In genomic region chr17:40416671-40417070, GRCh38 we compare ENCODE assay signal across 9 cellular contexts. TPM values are rescaled to one million over a fixed set of nuclear protein-coding genes. Genes with fewer than 3 reads are reported as not detected.
DNase-seq lines count a peak whose midpoint lies in the region; ATAC-seq, FAIRE-seq and TF ChIP-seq lines count a peak whose summit lies in the region.
"Had no signal": no experiment of that assay in that cellular context is flagged by ENCODE, and none has a peak within 500 bp of the region (broad histone marks: within the 10 kb centered on the region; RNA-seq: fewer than 3 reads in every experiment).

No MANE protein-coding gene starts in this region.

- peak overlapping the region in 2 of 3 donors; percentile 95 for H3K27ac Mint-ChIP-seq in CD4-positive, CD25-positive, alpha-beta regulatory T cell
- peak overlapping the region in 1 of 3 donors; percentile 72 for H3K27ac Mint-ChIP-seq in IgD-negative memory B cell

- RAD21 ChIA-PET in GM12878 (lab: Charles Lee; ENCODE audit: unreplicated experiment): interaction anchor here (0.6 to 4.8 kb wide), 6 partner anchors 50 to 199 kb away, joined by 3 to 88 read pairs (median 6); no protein-coding TSS in a partner anchor

- H3K36me3 Mint-ChIP-seq in CD4-positive, CD25-positive, alpha-beta regulatory T cell: no peaks in the 10 kb centered on the region
- H3K36me3 Mint-ChIP-seq in IgD-negative memory B cell: no peaks in the 10 kb centered on the region

- H3K36me3 ChIP-seq in CD4-positive, CD25-positive, alpha-beta regulatory T cell (ENCODE audit: control insufficient read depth, insufficient read depth, low read length): no peaks in the 10 kb centered on the region
- H3K36me3 ChIP-seq in GM12878 (ENCODE audit: control insufficient read depth in 2 of 2, insufficient read depth in 2 of 2, low read length in 1 of 2) (peaks cover 0 to 3% of the 10 kb centered on the region in 2 experiments; a peak in 1 of 4 replicates), mesodermal cell (ENCODE audit: control insufficient read depth, insufficient read depth, low read length) (peaks cover 40% of the 10 kb centered on the region), upper lobe of left lung (no peaks in the 10 kb centered on the region)

- no TSS peak for BruUV-seq in GM12878 (replicated peaks; lab: Mats Ljungman, UMichigan)

- H3K4me3 ChIP-seq in CD4-positive, CD25-positive, alpha-beta regulatory T cell (ENCODE audit: low read depth, low read length): peak overlapping the region; percentile 99
- H3K4me3 ChIP-seq in GM12878: peak overlapping the region; percentile 94
- H3K4me3 ChIP-seq in mesodermal cell (ENCODE audit: extremely low read depth, insufficient read depth, low read length, poor library complexity, severe bottlenecking): peak overlapping the region; percentile 93
- H3K4me3 ChIP-seq in upper lobe of left lung: peak overlapping the region in 2 of 4 donors; percentile 76 to 87

- H3K4me3 Mint-ChIP-seq in CD4-positive, CD25-positive, alpha-beta regulatory T cell: peak overlapping the region; percentile 87 to 97 (median 92)
- peak overlapping the region; percentile 83 to 98 (median 94) for H3K4me3 Mint-ChIP-seq in IgD-negative memory B cell

- no peaks in the 10 kb centered on the region for H4K20me1 ChIP-seq in GM12878 (ENCODE audit: control insufficient read depth, insufficient read depth)

- peak overlapping the region; percentile 69 for H3K4me2 ChIP-seq in GM12878 (ENCODE audit: control insufficient read depth, insufficient read depth)

- H3K9me3 ChIP-seq in CD4-positive, CD25-positive, alpha-beta regulatory T cell (ENCODE audit: control insufficient read depth in 2 of 2, low read length in 2 of 2): no peaks in the 10 kb centered on the region
- H3K9me3 ChIP-seq in GM12878 (replicated peaks; ENCODE audit: control insufficient read depth, insufficient read depth, low read length) (no peaks in the 10 kb centered on the region), mesodermal cell (ENCODE audit: control insufficient read depth, low read length) (no peaks in the 10 kb centered on the region), upper lobe of left lung (no peaks in the 10 kb centered on the region)

- no peak for TF ChIP-seq RAD21 in GM12878 (IDR thresholded peaks at IDR 0.05; ENCODE audit: insufficient read depth, low read depth, low read length)

- H3K27me3 ChIP-seq in CD4-positive, CD25-positive, alpha-beta regulatory T cell (ENCODE audit: control insufficient read depth, insufficient read depth, low read length): no peaks in the 10 kb centered on the region
- H3K27me3 ChIP-seq in GM12878 (replicated peaks in 1 of 2; ENCODE audit: control insufficient read depth in 2 of 2, insufficient read depth in 2 of 2, low read length in 1 of 2) (no peaks in the 10 kb centered on the region), upper lobe of left lung (no peaks in the 10 kb centered on the region)

- peaks cover 30% of the 10 kb centered on the region for H3K79me2 ChIP-seq in GM12878 (ENCODE audit: control insufficient read depth, insufficient read depth, low read length)

- intact Hi-C loops in GM12878 (cut with micrococcal nuclease; ENCODE audit: unreplicated experiment): loop anchor here (10.0 kb wide), 1 partner anchor 102 kb away; no protein-coding TSS in a partner anchor

- TF ChIP-seq CTCF in GM12878 (IDR thresholded peaks at IDR 0.05 in 2 of 3, conservative IDR thresholded peaks at IDR 0.05 in 1 of 3; ENCODE audit: control insufficient read depth in 2 of 3, extremely low read depth in 1 of 3, insufficient read depth in 1 of 3, low read depth in 3 of 3, low read length in 3 of 3) (no peak), upper lobe of left lung (IDR thresholded peaks at IDR 0.05) (no peak)

- in situ Hi-C loops in GM12878 (cut with MboI): no loop called here

- TF ChIP-seq EP300 in GM12878 (IDR thresholded peaks at IDR 0.05; ENCODE audit: borderline replicate concordance in 1 of 2, control insufficient read depth in 1 of 2, low read depth in 2 of 2, low read length in 2 of 2): no peak
- no peak for TF ChIP-seq EP300 in upper lobe of left lung (IDR thresholded peaks at IDR 0.05)

- peaks cover 16 to 37% (median 28%) of the 10 kb centered on the region in 4 donors for H3K4me1 Mint-ChIP-seq in CD4-positive, CD25-positive, alpha-beta regulatory T cell
- peaks cover 13 to 18% (median 14%) of the 10 kb centered on the region in 3 donors for H3K4me1 Mint-ChIP-seq in IgD-negative memory B cell

- CTCF ChIA-PET in GM12878 (lab: Yijun Ruan, JAX): interaction anchor here (0.8 to 5.5 kb wide), 26 partner anchors 7 to 199 kb away, joined by 3 to 86 read pairs (median 6); partner anchors contain the start of genes IGFBP4 and RARA

- WGBS in GM12878 (ENCODE audit: insufficient coverage, insufficient replicate concordance, low lambda C conversion rate, missing lambda C conversion rate): 11% methylated on average over 3 of the region's 3 CpGs
- WGBS in mesodermal cell (ENCODE audit: insufficient coverage in 2 of 2), 2 experiments: 14% methylated on average over 2 of the region's 3 CpGs; no CpG with 5 or more reads in 1 of the 2 experiments
- 39 to 40% methylated on average over 3 of the region's 3 CpGs for WGBS in upper lobe of left lung, 2 donors

- POLR2A ChIA-PET in GM12878 (lab: Charles Lee): interaction anchor here (0.9 to 3.8 kb wide), 5 partner anchors 79 to 147 kb away, joined by 3 to 21 read pairs (median 6); no protein-coding TSS in a partner anchor

- no peak for ATAC-seq in CD4-positive, CD25-positive, alpha-beta regulatory T cell (ENCODE audit: low read depth in 2 of 2)
- ATAC-seq in GM12878 (no peak), upper lobe of left lung (ENCODE audit: low FRiP score in 2 of 2) (no peak)

- TF ChIP-seq POLR2A in GM12878 (IDR thresholded peaks at IDR 0.05; ENCODE audit: low read depth, low read length) (no peak), upper lobe of left lung (IDR thresholded peaks at IDR 0.05) (no peak)

- no peak for DNase-seq in CD4-positive, CD25-positive, alpha-beta regulatory T cell
- DNase-seq in GM12878 (ENCODE audit: low read depth, low spot score): no peak
- no peak for DNase-seq in stimulated activated CD4-positive, alpha-beta T cell treated with anti-CD3 and anti-CD28 coated beads, Interleukin-4, amount 100 ng/mL, for 24 hours
- DNase-seq in cerebellum (ENCODE audit: low spot score): no peak
- DNase-seq in NCI-H2081 (lab: John Stamatoyannopoulos, UW): no peak
- DNase-seq in upper lobe of left lung: no peak
- DNase-seq: NCI-H2081 treated with DMSO at 0.1 percent for 48 hours had no signal

- SMC1A ChIA-PET in GM12878 (lab: Charles Lee; ENCODE audit: uncharacterized antibody, unreplicated experiment): interaction anchor here (0.6 to 10.1 kb wide), 15 partner anchors 10 to 1244 kb away, joined by 3 to 106 read pairs (median 4); no protein-coding TSS in a partner anchor

- peaks cover 29% of the 10 kb centered on the region for H3K4me1 ChIP-seq in CD4-positive, CD25-positive, alpha-beta regulatory T cell (ENCODE audit: control insufficient read depth, insufficient read depth, low read length, poor library complexity, severe bottlenecking)
- H3K4me1 ChIP-seq in GM12878 (ENCODE audit: control insufficient read depth, insufficient read depth, low read length) (no peaks in the 10 kb centered on the region; the same call in 1 of the 2 replicates), mesodermal cell (ENCODE audit: control insufficient read depth, insufficient read depth, low read length, poor library complexity, severe bottlenecking) (no peaks in the 10 kb centered on the region), upper lobe of left lung (peaks cover 14 to 39% (median 24%) of the 10 kb centered on the region in 4 donors)

- no peak overlapping the region for H2AFZ ChIP-seq in GM12878 (ENCODE audit: control insufficient read depth, low read depth, low read length)

- H3K9me3 Mint-ChIP-seq in CD4-positive, CD25-positive, alpha-beta regulatory T cell: no peaks in the 10 kb centered on the region
- H3K9me3 Mint-ChIP-seq in IgD-negative memory B cell: no peaks in the 10 kb centered on the region

- peak overlapping the region; percentile 79 for H3K9ac ChIP-seq in GM12878 (ENCODE audit: control insufficient read depth, insufficient read depth, low read length)

- peak overlapping the region; percentile 6 for H3K27ac ChIP-seq in CD4-positive, CD25-positive, alpha-beta regulatory T cell (ENCODE audit: insufficient read depth, low read length, poor library complexity, severe bottlenecking)
- H3K27ac ChIP-seq in GM12878 (ENCODE audit: control insufficient read depth, insufficient read depth): peak overlapping the region; percentile 62; the same call in 1 of the 2 replicates
- H3K27ac ChIP-seq in mesodermal cell (ENCODE audit: low read depth, low read length, severe bottlenecking): no peak overlapping the region
- H3K27ac ChIP-seq in upper lobe of left lung: no peak overlapping the region

- FAIRE-seq in GM12878 (lab: Jason Lieb, UNC): no peak

- H3K27me3 Mint-ChIP-seq in CD4-positive, CD25-positive, alpha-beta regulatory T cell: no peaks in the 10 kb centered on the region
- H3K27me3 Mint-ChIP-seq in IgD-negative memory B cell: peaks cover 2% of the 10 kb centered on the region

RNA-seq across cellular contexts. Expression of gene TOP2A, which starts 1.0 kb away (rescaled TPM):
- 13.2 TPM for total RNA-seq in CD4-positive, CD25-positive, alpha-beta regulatory T cell
- polyA plus RNA-seq in CD4-positive, CD25-positive, alpha-beta regulatory T cell: 1 to 10 TPM; 2.1 to 8.1 (median 2.6) TPM
- polyA plus RNA-seq in IgD-negative memory B cell (not detected), GM12878 (2011; rRNA removed) (275 and 463 TPM in 2 replicates), GM12878 (2014; fragmentation: Illumina TruSeq; extraction: Trizol) (199 and 258 TPM in 2 replicates), GM12878 (2014; fragmentation: Nextera tagmentation; extraction: Ambion mirVana) (100 to 1,000 TPM; 149 to 236 TPM), GM12878 (2014; rRNA removed) (90.5 and 117 TPM in 2 replicates), GM12878 (2016; fragmentation: Nextera tagmentation; extraction: Ambion mirVana) (100 to 1,000 TPM; 234 to 239 TPM)
- 82.8 and 93.7 TPM in 2 replicates for total RNA-seq in GM12878 (2013; cell fraction: nucleolus; rRNA removed)
- total RNA-seq in GM12878 (2014; rRNA removed) (155 and 182 TPM in 2 replicates), GM12878 (2014; rRNA removed; fragmentation: Illumina TruSeq; extraction: Trizol) (240 and 243 TPM in 2 replicates), GM12878 (2021) (214 and 230 TPM in 2 replicates), cerebellum (58.3 TPM), upper lobe of left lung (10 to 100 TPM in 2 of 6 donors, 1 to 10 TPM in 3, under 1 TPM in 1; under 0.01 to 14.5 (median 6.2) TPM)
- polyA plus RNA-seq in GM12878 (2011; ENCODE audit: low read depth): 48.3 TPM
- polyA plus RNA-seq in GM12878 (2011; cell fraction: cytosol; rRNA removed): 65.8 and 84.4 TPM in 2 replicates
- 181 and 201 TPM in 2 replicates for polyA plus RNA-seq in GM12878 (2011; cell fraction: nucleus; rRNA removed)
- polyA plus RNA-seq in GM12878 (2012): 106 and 134 TPM in 2 replicates
- polyA minus RNA-seq in GM12878 (2011; rRNA and poly(A)+ RNA removed): 98.7 and 134 TPM in 2 replicates
- 57.5 and 61.4 TPM in 2 replicates for polyA minus RNA-seq in GM12878 (2011; cell fraction: cytosol; rRNA and poly(A)+ RNA removed)
- 65.8 and 71.7 TPM in 2 replicates for polyA minus RNA-seq in GM12878 (2011; cell fraction: nucleus; rRNA and poly(A)+ RNA removed)
- polyA plus RNA-seq in mesodermal cell (2013, experiment 1 of 2): 189 TPM
- 212 TPM for polyA plus RNA-seq in mesodermal cell (2013, experiment 2 of 2)

RNA-seq across cellular contexts. Expression of gene IGFBP4, which starts 26.6 kb away (rescaled TPM):
- total RNA-seq in CD4-positive, CD25-positive, alpha-beta regulatory T cell: 3.7 TPM
- polyA plus RNA-seq in CD4-positive, CD25-positive, alpha-beta regulatory T cell: 1 to 10 TPM in 3 of 4 donors, under 1 TPM in 1; 0.63 to 1.3 (median 1.2) TPM
- polyA plus RNA-seq in IgD-negative memory B cell (3.0 TPM), GM12878 (2011; rRNA removed) (10.3 and 14.5 TPM in 2 replicates), GM12878 (2014; fragmentation: Illumina TruSeq; extraction: Trizol) (8.3 and 8.7 TPM in 2 replicates), GM12878 (2014; fragmentation: Nextera tagmentation; extraction: Ambion mirVana) (1 to 10 TPM; 2.4 to 5.0 TPM), GM12878 (2014; rRNA removed) (10.2 and 11.5 TPM in 2 replicates), GM12878 (2016; fragmentation: Nextera tagmentation; extraction: Ambion mirVana) (10 to 100 TPM in 1 of 2 experiments, 1 to 10 TPM in 1; 3.0 to 19.6 TPM)
- total RNA-seq in GM12878 (2013; cell fraction: nucleolus; rRNA removed): 12.1 and 14.2 TPM in 2 replicates
- total RNA-seq in GM12878 (2014; rRNA removed) (3.6 and 4.3 TPM in 2 replicates), GM12878 (2014; rRNA removed; fragmentation: Illumina TruSeq; extraction: Trizol) (4.2 and 4.7 TPM in 2 replicates), GM12878 (2021) (22.3 and 23.3 TPM in 2 replicates), cerebellum (14.5 TPM), upper lobe of left lung (100 to 1,000 TPM in 4 of 6 donors, 10 to 100 TPM in 2; 80.7 to 524 (median 169) TPM)
- 3.6 TPM for polyA plus RNA-seq in GM12878 (2011; ENCODE audit: low read depth)
- 15.3 and 20.0 TPM in 2 replicates for polyA plus RNA-seq in GM12878 (2011; cell fraction: cytosol; rRNA removed)
- polyA plus RNA-seq in GM12878 (2011; cell fraction: nucleus; rRNA removed): 7.7 and 11.8 TPM in 2 replicates
- 5.5 and 9.6 TPM in 2 replicates for polyA plus RNA-seq in GM12878 (2012)
- 14.2 and 20.5 TPM in 2 replicates for polyA minus RNA-seq in GM12878 (2011; rRNA and poly(A)+ RNA removed)
- 5.6 and 8.8 TPM in 2 replicates for polyA minus RNA-seq in GM12878 (2011; cell fraction: cytosol; rRNA and poly(A)+ RNA removed)
- 2.9 and 4.5 TPM in 2 replicates for polyA minus RNA-seq in GM12878 (2011; cell fraction: nucleus; rRNA and poly(A)+ RNA removed)
- 445 TPM for polyA plus RNA-seq in mesodermal cell (2013, experiment 1 of 2)
- polyA plus RNA-seq in mesodermal cell (2013, experiment 2 of 2): 332 TPM

RNA-seq across cellular contexts. Expression of gene GJD3, which starts 52.1 kb away (rescaled TPM):
- total RNA-seq in CD4-positive, CD25-positive, alpha-beta regulatory T cell: not detected
- polyA plus RNA-seq in CD4-positive, CD25-positive, alpha-beta regulatory T cell: not detected
- polyA plus RNA-seq in IgD-negative memory B cell (not detected), GM12878 (2011; rRNA removed) (not detected in 2 replicates), GM12878 (2014; fragmentation: Illumina TruSeq; extraction: Trizol) (not detected in 2 replicates), GM12878 (2014; fragmentation: Nextera tagmentation; extraction: Ambion mirVana) (not detected), GM12878 (2014; rRNA removed) (not detected in 2 replicates), GM12878 (2016; fragmentation: Nextera tagmentation; extraction: Ambion mirVana) (1 to 10 TPM in 1 of 2 experiments, not detected in 1; 1.6 TPM)
- not detected in 2 replicates for total RNA-seq in GM12878 (2013; cell fraction: nucleolus; rRNA removed)
- total RNA-seq in GM12878 (2014; rRNA removed) (not detected in 2 replicates), GM12878 (2014; rRNA removed; fragmentation: Illumina TruSeq; extraction: Trizol) (not detected in 2 replicates), GM12878 (2021) (not detected in 2 replicates), cerebellum (0.45 TPM), upper lobe of left lung (1 to 10 TPM in 4 of 6 donors, not detected in 2; 1.7 to 8.4 (median 4.5) TPM)
- not detected for polyA plus RNA-seq in GM12878 (2011; ENCODE audit: low read depth)
- polyA plus RNA-seq in GM12878 (2011; cell fraction: cytosol; rRNA removed): not detected in 2 replicates
- polyA plus RNA-seq in GM12878 (2011; cell fraction: nucleus; rRNA removed): not detected in 2 replicates
- polyA plus RNA-seq in GM12878 (2012): not detected in 2 replicates
- polyA minus RNA-seq in GM12878 (2011; rRNA and poly(A)+ RNA removed): not detected in 2 replicates
- polyA minus RNA-seq in GM12878 (2011; cell fraction: cytosol; rRNA and poly(A)+ RNA removed): not detected in 2 replicates
- not detected in 2 replicates for polyA minus RNA-seq in GM12878 (2011; cell fraction: nucleus; rRNA and poly(A)+ RNA removed)
- polyA plus RNA-seq in mesodermal cell (2013, experiment 1 of 2): 0.37 TPM
- polyA plus RNA-seq in mesodermal cell (2013, experiment 2 of 2): not detected

Comparison
In these comparisons a context has a peak if more than half of its experiments do, and no peak if none do; other contexts are left out.
1. H3K27ac ChIP-seq: peak in CD4-positive, CD25-positive, alpha-beta regulatory T cell (single experiment) and GM12878 (single experiment); none in mesodermal cell (single experiment) and upper lobe of left lung (0 of 4).